26 cellular contexts compared by ENCODE assay signal in genomic region chr10:82240408-82240807, GRCh38.
"Had no signal": no experiment of that assay in that cellular context is flagged by ENCODE, and none has a peak within 500 bp of the region (broad histone marks: within the 10 kb centered on the region; RNA-seq: fewer than 3 reads in every experiment).

No MANE protein-coding gene starts in this region.

- H3K4me1 ChIP-seq: suprapubic skin, testis, thyroid gland, tibial artery, tibial nerve, upper lobe of right lung, uterus, vagina had no signal

- H3K36me3 ChIP-seq: stomach, suprapubic skin, thoracic aorta, thyroid gland, tibial artery, tibial nerve, transverse colon, upper lobe of left lung, upper lobe of right lung, uterus, vagina had no signal

- H3K27me3 ChIP-seq: stomach, suprapubic skin, testis, thyroid gland, tibial artery, tibial nerve, transverse colon, upper lobe of left lung, upper lobe of right lung, uterus, vagina had no signal

- DNase-seq: stimulated activated CD4-positive, alpha-beta T cell treated with anti-CD3 and anti-CD28 coated beads, Interleukin-2, amount 100 ng/mL, for 48 hours; stimulated activated CD4-positive, alpha-beta T cell treated with anti-CD3 and anti-CD28 coated beads, Interleukin-4, amount 100 ng/mL, for 1 hour; stimulated activated CD4-positive, alpha-beta T cell treated with anti-CD3 and anti-CD28 coated beads, Interleukin-4, amount 100 ng/mL, for 24 hours; stimulated activated CD4-positive, alpha-beta T cell treated with anti-CD3 and anti-CD28 coated beads, Interleukin-4, amount 100 ng/mL, for 4 hours; stimulated activated CD8-positive, alpha-beta memory T cell treated with anti-CD3 and anti-CD28 coated beads, Interleukin-4, amount 100 ng/mL, for 48 hours; stimulated activated naive B cell treated with anti-CD40 and anti-IgM and Interleukin-4, amounts not matched to agents 10 μg/mL and 1 μg/mL and 100 μg/mL, for 72 hours; stimulated activated naive CD4-positive, alpha-beta T cell; stimulated activated naive CD4-positive, alpha-beta T cell treated with Interleukin-2 at 50 U/mL for 16 hours; stimulated activated naive CD8-positive, alpha-beta T cell treated with anti-CD3 and anti-CD28 coated beads, Interleukin-15, amount 100 ng/mL, for 72 hours; stimulated activated naive CD8-positive, alpha-beta T cell treated with anti-CD3 and anti-CD28 coated beads, Interleukin-15, Interleukin-2, amounts not matched to agents 100 U/mL and 50 U/mL, for 24 hours; stomach; substantia nigra; testis; thyroid gland; tibial artery; transverse colon; trophoblast cell; upper lobe of left lung; upper lobe of right lung; uterus had no signal

- H3K4me3 ChIP-seq: stomach, suprapubic skin, testis, thoracic aorta, thyroid gland, tibial artery, tibial nerve, transverse colon, upper lobe of left lung, upper lobe of right lung, uterus, vagina had no signal

- ATAC-seq: stimulated activated effector memory CD8-positive, alpha-beta T cell treated with anti-CD3 and anti-CD28 coated beads, Interleukin-12 subunit alpha, Interleukin-12 subunit beta, amount 100 ng/mL, for 72 hours; stimulated activated memory B cell treated with anti-CD40 and anti-IgM and Interleukin-4, amounts not matched to agents 10 μg/mL and 1 μg/mL and 100 μg/mL, for 72 hours; stimulated activated naive B cell treated with anti-CD40 and anti-IgM and Interleukin-4, amounts not matched to agents 10 μg/mL and 1 μg/mL and 100 μg/mL, for 72 hours; stimulated activated naive CD8-positive, alpha-beta T cell treated with anti-CD3 and anti-CD28 coated beads, Interleukin-15, amount 100 ng/mL, for 72 hours; stimulated activated naive CD8-positive, alpha-beta T cell treated with anti-CD3 and anti-CD28 coated beads, Interleukin-15, Interleukin-2, amounts not matched to agents 100 U/mL and 50 U/mL, for 24 hours; upper lobe of right lung had no signal

- H3K27ac ChIP-seq: stomach, suprapubic skin, testis, thoracic aorta, thyroid gland, tibial artery, tibial nerve, transverse colon, upper lobe of left lung, upper lobe of right lung, uterus, vagina had no signal

- H3K9me3 ChIP-seq: testis, thoracic aorta, thyroid gland, tibial artery, transverse colon, upper lobe of left lung, upper lobe of right lung, uterus, vagina had no signal
